Comparison of ENCODE assay signal across 18 cellular contexts in the genomic region with DNA sequence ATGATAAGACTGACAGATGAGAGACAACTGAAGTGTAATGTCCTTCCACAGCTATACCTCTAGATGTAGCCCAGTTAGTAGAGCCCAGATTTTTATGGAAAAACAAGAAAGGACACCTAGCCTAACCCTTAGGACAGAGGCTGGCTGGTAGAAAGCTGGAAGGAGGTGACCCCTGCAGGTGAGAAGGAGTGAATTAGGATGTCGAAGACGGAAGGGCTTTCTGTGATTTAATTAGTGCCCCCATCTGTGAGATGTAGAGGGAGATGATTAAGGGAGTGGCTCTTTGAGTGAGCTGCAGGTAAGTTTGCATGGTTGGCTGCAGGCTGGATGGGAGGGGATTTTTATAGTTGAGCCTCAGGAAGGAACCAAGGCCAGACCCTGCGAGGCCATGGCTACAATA.
DNase-seq lines count a peak whose midpoint lies in the region; ATAC-seq, FAIRE-seq and TF ChIP-seq lines count a peak whose summit lies in the region.
"Had no signal": no experiment of that assay in that cellular context is flagged by ENCODE, and none has a peak within 500 bp of the region (broad histone marks: within the 10 kb centered on the region; RNA-seq: fewer than 3 reads in every experiment).

No MANE protein-coding gene starts in this region.

- no peak for TF ChIP-seq POLR2A in breast epithelium (IDR thresholded peaks at IDR 0.05)

- peak overlapping the region; percentile 23 for H3K27ac Mint-ChIP-seq in MCF 10A (ENCODE audit: low read depth, unreplicated experiment)
- peak overlapping the region; percentile 1 for H3K27ac Mint-ChIP-seq in activated T-helper 17 cell treated with anti-CD3 and anti-CD28 coated beads, Interleukin-2, amount 50 U/mL, for 72 hours
- no peak overlapping the region for H3K27ac Mint-ChIP-seq in progenitor cell of endocrine pancreas
- H3K27ac Mint-ChIP-seq: CD8-positive, alpha-beta T cell had no signal

- H3K9me3 ChIP-seq in breast epithelium: no peaks in the 10 kb centered on the region
- H3K9me3 ChIP-seq in iPS DF 6.9 (ENCODE audit: control insufficient read depth, insufficient read depth, low read length): no peaks in the 10 kb centered on the region
- H3K9me3 ChIP-seq: BLaER1 had no signal

- no CpG with 5 or more reads among the region's 3 CpGs for WGBS in iPS DF 6.9 (ENCODE audit: insufficient coverage, insufficient read length)

- H3K27me3 Mint-ChIP-seq in MCF 10A (ENCODE audit: insufficient read depth, unreplicated experiment) (no peaks in the 10 kb centered on the region), progenitor cell of endocrine pancreas (no peaks in the 10 kb centered on the region)
- H3K27me3 Mint-ChIP-seq in activated T-helper 17 cell treated with anti-CD3 and anti-CD28 coated beads, Interleukin-2, amount 50 U/mL, for 72 hours: no peaks in the 10 kb centered on the region

- ATAC-seq in activated T-helper 17 cell treated with anti-CD3 and anti-CD28 coated beads, Interleukin-2, amount 50 U/mL, for 72 hours (replicated peaks): no peak
- ATAC-seq: CD8-positive, alpha-beta T cell had no signal

- H3K4me1 Mint-ChIP-seq in MCF 10A (ENCODE audit: insufficient read depth, unreplicated experiment) (no peaks in the 10 kb centered on the region), progenitor cell of endocrine pancreas (ENCODE audit: low read depth) (no peaks in the 10 kb centered on the region)
- H3K4me1 Mint-ChIP-seq in activated T-helper 17 cell treated with anti-CD3 and anti-CD28 coated beads, Interleukin-2, amount 50 U/mL, for 72 hours: no peaks in the 10 kb centered on the region

- H3K4me3 Mint-ChIP-seq in MCF 10A (ENCODE audit: unreplicated experiment) (no peak overlapping the region), progenitor cell of endocrine pancreas (ENCODE audit: low read depth) (no peak overlapping the region)
- no peak overlapping the region for H3K4me3 Mint-ChIP-seq in activated T-helper 17 cell treated with anti-CD3 and anti-CD28 coated beads, Interleukin-2, amount 50 U/mL, for 72 hours
- H3K4me3 Mint-ChIP-seq: CD8-positive, alpha-beta T cell had no signal

- DNase-seq in MCF 10A (ENCODE audit: unreplicated experiment) (no peak), breast epithelium (ENCODE audit: low spot score in 2 of 2) (no peak), iPS DF 6.9 (ENCODE audit: low read depth, low spot score) (peak; percentile 11), progenitor cell of endocrine pancreas (ENCODE audit: low spot score, unreplicated experiment) (no peak), SIG-M5 treated with dmso at 0.1 percent for 504 hours (lab: John Stamatoyannopoulos, UW; ENCODE audit: unreplicated experiment) (no peak), D721Med (ENCODE audit: insufficient read length, low spot score) (no peak), GOT3 (lab: John Stamatoyannopoulos, UW) (no peak)
- DNase-seq: CD8-positive, alpha-beta T cell; DMS79; IMR-90; Kasumi-1; NCI-H187 treated with DMSO at 0.1 percent for 48 hours; NCI-H69 had no signal

- H3K36me3 Mint-ChIP-seq in MCF 10A (ENCODE audit: insufficient read depth, unreplicated experiment): peaks cover 49% of the 10 kb centered on the region
- H3K36me3 Mint-ChIP-seq in activated T-helper 17 cell treated with anti-CD3 and anti-CD28 coated beads, Interleukin-2, amount 50 U/mL, for 72 hours (ENCODE audit: low read depth): peaks cover 90% of the 10 kb centered on the region
- peaks cover 34% of the 10 kb centered on the region for H3K36me3 Mint-ChIP-seq in progenitor cell of endocrine pancreas (ENCODE audit: insufficient read depth)

- BruUV-seq in MCF 10A (replicated peaks; lab: Mats Ljungman, UMichigan): no TSS peak

- intact Hi-C loops in MCF 10A (cut with micrococcal nuclease): no loop called here
- intact Hi-C loops in breast epithelium (cut with DNase I; ENCODE audit: low total_unique reads): no loop called here

- POLR2A ChIA-PET in MCF 10A (lab: Yijun Ruan, JAX): no interaction called here

- H3K9me3 Mint-ChIP-seq in MCF 10A (ENCODE audit: unreplicated experiment): no peaks in the 10 kb centered on the region
- H3K9me3 Mint-ChIP-seq in activated T-helper 17 cell treated with anti-CD3 and anti-CD28 coated beads, Interleukin-2, amount 50 U/mL, for 72 hours: no peaks in the 10 kb centered on the region
- H3K9me3 Mint-ChIP-seq in progenitor cell of endocrine pancreas (ENCODE audit: low read depth): no peaks in the 10 kb centered on the region
- H3K9me3 Mint-ChIP-seq: CD8-positive, alpha-beta T cell had no signal

- H3K4me3 ChIP-seq in breast epithelium: no peak overlapping the region
- H3K4me3 ChIP-seq in iPS DF 6.9 (ENCODE audit: low read length): no peak overlapping the region
- H3K4me3 ChIP-seq: BLaER1, GM23248 had no signal

- FAIRE-seq in D721Med (lab: Jason Lieb, UNC): no peak
- FAIRE-seq: A204.1 had no signal

- no peak for TF ChIP-seq CTCF in MCF 10A (IDR thresholded peaks at IDR 0.05; ENCODE audit: unreplicated experiment)
- TF ChIP-seq CTCF in breast epithelium (IDR thresholded peaks at IDR 0.05): no peak
- TF ChIP-seq CTCF in progenitor cell of endocrine pancreas (IDR thresholded peaks at IDR 0.05; ENCODE audit: unreplicated experiment): peak; percentile 28
- TF ChIP-seq CTCF in D721Med (IDR thresholded peaks at IDR 0.05; ENCODE audit: insufficient read depth, missing control alignments): no peak

- H3K36me3 ChIP-seq in breast epithelium: peaks cover 18% of the 10 kb centered on the region
- no peaks in the 10 kb centered on the region for H3K36me3 ChIP-seq in iPS DF 6.9 (ENCODE audit: control insufficient read depth, insufficient read depth, low read length)

- H3K4me1 ChIP-seq in breast epithelium: no peaks in the 10 kb centered on the region
- no peaks in the 10 kb centered on the region for H3K4me1 ChIP-seq in iPS DF 6.9 (ENCODE audit: control insufficient read depth, insufficient read depth, low read length)
- H3K4me1 ChIP-seq: BLaER1 had no signal

- H3K27me3 ChIP-seq in breast epithelium: no peaks in the 10 kb centered on the region
- H3K27me3 ChIP-seq in iPS DF 6.9 (ENCODE audit: control insufficient read depth, insufficient read depth, low read length): no peaks in the 10 kb centered on the region
- H3K27me3 ChIP-seq: BLaER1 had no signal

- CTCF ChIA-PET in MCF 10A (lab: Yijun Ruan, JAX): no interaction called here

- H3K27ac ChIP-seq in breast epithelium (no peak overlapping the region), iPS DF 6.9 (ENCODE audit: low read length) (no peak overlapping the region)
- H3K27ac ChIP-seq: BLaER1, GM23248, RWPE1 had no signal
